ENCODE assay signal across 1 cellular context in the genomic region with DNA sequence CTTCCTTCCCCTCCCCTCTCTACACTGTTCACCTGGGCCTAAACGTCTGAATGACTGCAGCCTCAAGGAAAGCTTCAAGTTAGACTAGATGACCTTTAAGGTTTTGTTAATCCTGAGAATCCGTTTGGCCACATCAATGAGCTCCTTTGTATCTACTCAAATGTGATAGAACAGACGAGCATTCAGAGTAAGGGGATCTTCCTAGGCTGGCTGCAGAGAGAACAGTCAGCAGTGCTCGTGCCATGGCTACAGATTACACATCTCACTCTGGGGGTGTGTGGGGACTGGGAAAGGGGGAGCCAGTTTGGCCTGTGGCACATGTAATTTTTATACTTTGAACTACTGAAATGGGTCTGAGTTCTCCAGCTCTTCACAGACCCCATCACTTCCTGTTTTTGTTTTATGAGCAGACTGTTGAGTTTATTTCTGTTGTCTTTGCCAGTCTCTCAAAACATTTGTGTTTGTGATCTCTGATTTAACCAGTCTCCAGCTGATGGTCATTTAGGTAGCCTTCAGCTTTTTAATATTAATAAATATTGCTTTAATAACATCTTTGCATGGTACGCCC.
TF ChIP-seq lines count a peak whose summit lies in the region.

No MANE protein-coding gene starts in this region.

TF ChIP-seq in WTC11, 78 proteins besides CTCF, POLR2A, EP300 and RAD21 (continued from another document):
- TF ChIP-seq, protein P1, sequence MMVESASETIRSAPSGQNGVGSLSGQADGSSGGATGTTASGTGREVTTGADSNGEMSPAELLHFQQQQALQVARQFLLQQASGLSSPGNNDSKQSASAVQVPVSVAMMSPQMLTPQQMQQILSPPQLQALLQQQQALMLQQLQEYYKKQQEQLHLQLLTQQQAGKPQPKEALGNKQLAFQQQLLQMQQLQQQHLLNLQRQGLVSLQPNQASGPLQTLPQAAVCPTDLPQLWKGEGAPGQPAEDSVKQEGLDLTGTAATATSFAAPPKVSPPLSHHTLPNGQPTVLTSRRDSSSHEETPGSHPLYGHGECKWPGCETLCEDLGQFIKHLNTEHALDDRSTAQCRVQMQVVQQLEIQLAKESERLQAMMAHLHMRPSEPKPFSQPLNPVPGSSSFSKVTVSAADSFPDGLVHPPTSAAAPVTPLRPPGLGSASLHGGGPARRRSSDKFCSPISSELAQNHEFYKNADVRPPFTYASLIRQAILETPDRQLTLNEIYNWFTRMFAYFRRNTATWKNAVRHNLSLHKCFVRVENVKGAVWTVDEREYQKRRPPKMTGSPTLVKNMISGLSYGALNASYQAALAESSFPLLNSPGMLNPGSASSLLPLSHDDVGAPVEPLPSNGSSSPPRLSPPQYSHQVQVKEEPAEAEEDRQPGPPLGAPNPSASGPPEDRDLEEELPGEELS (CRISPR knock-in tag; IDR thresholded peaks at IDR 0.05), result no peak
- TF ChIP-seq, protein P2, sequence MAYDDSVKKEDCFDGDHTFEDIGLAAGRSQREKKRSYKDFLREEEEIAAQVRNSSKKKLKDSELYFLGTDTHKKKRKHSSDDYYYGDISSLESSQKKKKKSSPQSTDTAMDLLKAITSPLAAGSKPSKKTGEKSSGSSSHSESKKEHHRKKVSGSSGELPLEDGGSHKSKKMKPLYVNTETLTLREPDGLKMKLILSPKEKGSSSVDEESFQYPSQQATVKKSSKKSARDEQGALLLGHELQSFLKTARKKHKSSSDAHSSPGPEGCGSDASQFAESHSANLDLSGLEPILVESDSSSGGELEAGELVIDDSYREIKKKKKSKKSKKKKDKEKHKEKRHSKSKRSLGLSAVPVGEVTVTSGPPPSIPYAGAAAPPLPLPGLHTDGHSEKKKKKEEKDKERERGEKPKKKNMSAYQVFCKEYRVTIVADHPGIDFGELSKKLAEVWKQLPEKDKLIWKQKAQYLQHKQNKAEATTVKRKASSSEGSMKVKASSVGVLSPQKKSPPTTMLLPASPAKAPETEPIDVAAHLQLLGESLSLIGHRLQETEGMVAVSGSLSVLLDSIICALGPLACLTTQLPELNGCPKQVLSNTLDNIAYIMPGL (CRISPR knock-in tag; IDR thresholded peaks at IDR 0.05), result no peak
- TF ChIP-seq FOXJ3 (CRISPR knock-in tag; IDR thresholded peaks at IDR 0.05; ENCODE audit: borderline replicate concordance) (no peak), NFATC4 (CRISPR knock-in tag; IDR thresholded peaks at IDR 0.05) (no peak), ELF4 (CRISPR knock-in tag; IDR thresholded peaks at IDR 0.05; ENCODE audit: low read depth) (no peak), NR1H2 (CRISPR knock-in tag; IDR thresholded peaks at IDR 0.05) (no peak), GTF2I (CRISPR knock-in tag; conservative IDR thresholded peaks at IDR 0.05) (no peak), RORB (CRISPR knock-in tag; IDR thresholded peaks at IDR 0.05) (no peak)
- TF ChIP-seq, protein P3, sequence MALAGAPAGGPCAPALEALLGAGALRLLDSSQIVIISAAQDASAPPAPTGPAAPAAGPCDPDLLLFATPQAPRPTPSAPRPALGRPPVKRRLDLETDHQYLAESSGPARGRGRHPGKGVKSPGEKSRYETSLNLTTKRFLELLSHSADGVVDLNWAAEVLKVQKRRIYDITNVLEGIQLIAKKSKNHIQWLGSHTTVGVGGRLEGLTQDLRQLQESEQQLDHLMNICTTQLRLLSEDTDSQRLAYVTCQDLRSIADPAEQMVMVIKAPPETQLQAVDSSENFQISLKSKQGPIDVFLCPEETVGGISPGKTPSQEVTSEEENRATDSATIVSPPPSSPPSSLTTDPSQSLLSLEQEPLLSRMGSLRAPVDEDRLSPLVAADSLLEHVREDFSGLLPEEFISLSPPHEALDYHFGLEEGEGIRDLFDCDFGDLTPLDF (CRISPR knock-in tag; IDR thresholded peaks at IDR 0.05), result no peak
- TF ChIP-seq, protein P4, sequence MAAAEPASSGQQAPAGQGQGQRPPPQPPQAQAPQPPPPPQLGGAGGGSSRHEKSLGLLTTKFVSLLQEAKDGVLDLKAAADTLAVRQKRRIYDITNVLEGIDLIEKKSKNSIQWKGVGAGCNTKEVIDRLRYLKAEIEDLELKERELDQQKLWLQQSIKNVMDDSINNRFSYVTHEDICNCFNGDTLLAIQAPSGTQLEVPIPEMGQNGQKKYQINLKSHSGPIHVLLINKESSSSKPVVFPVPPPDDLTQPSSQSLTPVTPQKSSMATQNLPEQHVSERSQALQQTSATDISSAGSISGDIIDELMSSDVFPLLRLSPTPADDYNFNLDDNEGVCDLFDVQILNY (CRISPR knock-in tag; IDR thresholded peaks at IDR 0.05), result no peak
